Comparison of ENCODE assay signal across 8 cellular contexts in genomic region chr3:9715764-9716437, GRCh38. TPM values are rescaled to one million over a fixed set of nuclear protein-coding genes. Genes with fewer than 3 reads are reported as not detected.
DNase-seq lines count a peak whose midpoint lies in the region; ATAC-seq and TF ChIP-seq lines count a peak whose summit lies in the region.

No MANE protein-coding gene starts in this region.

- no peak overlapping the region for H3K27ac ChIP-seq in VCaP

- DNase-seq in COLO668 (lab: John Stamatoyannopoulos, UW; ENCODE audit: unreplicated experiment) (peak; percentile 12), HuH-7 (ENCODE audit: low spot score) (peak; percentile 71), fibroblast of peridontal ligament (ENCODE audit: extremely low read depth) (peak; percentile 97), non-pigmented ciliary epithelial cell (ENCODE audit: low read depth) (peak; percentile 49), G401 (ENCODE audit: low spot score) (no peak), NCI-H526 treated with DMSO at 0.1 percent for 48 hours (lab: John Stamatoyannopoulos, UW) (no peak)

- ATAC-seq in GM19452 (IDR thresholded peaks at IDR 0.05; ENCODE audit: unreplicated experiment) = no peak

- in situ Hi-C loops in G401 (cut with HindIII; ENCODE audit: low sequenced_read_pairs) = no loop called here

- TF ChIP-seq CTCF in VCaP (conservative IDR thresholded peaks at IDR 0.05) = peak; percentile 33

RNA-seq across cellular contexts. Expression of gene CPNE9, which starts 12.3 kb away (rescaled TPM):
- 0.80 and 3.9 TPM in 2 replicates for total RNA-seq in G401 (2014; rRNA removed; shearing (Covaris generic))

RNA-seq across cellular contexts. Expression of gene BRPF1, which starts 15.6 kb away (rescaled TPM):
- total RNA-seq in G401 (2014; rRNA removed; shearing (Covaris generic)) = 18.5 and 23.7 TPM in 2 replicates

RNA-seq across cellular contexts. Expression of gene OGG1, which starts 33.9 kb away (rescaled TPM):
- total RNA-seq in G401 (2014; rRNA removed; shearing (Covaris generic)) = 32.1 and 35.3 TPM in 2 replicates

RNA-seq across cellular contexts. Expression of gene CAMK1, which starts 53.8 kb away (rescaled TPM):
- total RNA-seq in G401 (2014; rRNA removed; shearing (Covaris generic)) = not detected in 2 replicates

Comparison
In these comparisons a context has a peak if more than half of its experiments do, and no peak if none do; other contexts are left out.
1. DNase-seq: peak in COLO668 (single experiment), HuH-7 (single experiment), fibroblast of peridontal ligament (single experiment) and non-pigmented ciliary epithelial cell (single experiment); none in G401 (single experiment) and NCI-H526 treated with DMSO at 0.1 percent for 48 hours (single experiment).